In genomic region chr2:236619910-236620612, GRCh38 we compare ENCODE assay signal across 16 cellular contexts. TPM values are rescaled to one million over a fixed set of nuclear protein-coding genes. Genes with fewer than 3 reads are reported as not detected.
DNase-seq lines count a peak whose midpoint lies in the region; ATAC-seq and TF ChIP-seq lines count a peak whose summit lies in the region.
"Had no signal": no experiment of that assay in that cellular context is flagged by ENCODE, and none has a peak within 500 bp of the region (broad histone marks: within the 10 kb centered on the region; RNA-seq: fewer than 3 reads in every experiment).

No MANE protein-coding gene starts in this region.

- intact Hi-C loops in CD8-positive, alpha-beta T cell (cut with DNase I, micrococcal nuclease): no loop called here
- intact Hi-C loops in Calu3 (cut with micrococcal nuclease; ENCODE audit: unreplicated experiment): no loop called here

- peaks cover 11% of the 10 kb centered on the region for H3K4me1 ChIP-seq in CD8-positive, alpha-beta T cell (ENCODE audit: insufficient read depth, low read length)
- H3K4me1 ChIP-seq: A549, BE2C, Caco-2 had no signal

- H3K36me3 Mint-ChIP-seq in activated naive CD4-positive, alpha-beta T cell treated with anti-CD3 and anti-CD28 coated beads, Interleukin-2, amount 10 ng/mL, durations not matched to agents 7 days and 5 days: no peaks in the 10 kb centered on the region
- H3K36me3 Mint-ChIP-seq in CD8-positive, alpha-beta T cell: no peaks in the 10 kb centered on the region
- H3K36me3 Mint-ChIP-seq in T-cell (no peaks in the 10 kb centered on the region), Calu3 (ENCODE audit: insufficient read depth, unreplicated experiment) (no peaks in the 10 kb centered on the region)
- H3K36me3 Mint-ChIP-seq in naive thymus-derived CD8-positive, alpha-beta T cell: no peaks in the 10 kb centered on the region
- no peaks in the 10 kb centered on the region for H3K36me3 Mint-ChIP-seq in stimulated activated effector memory CD8-positive, alpha-beta T cell treated with anti-CD3 and anti-CD28 coated beads, Interleukin-12 subunit alpha, Interleukin-12 subunit beta, amount 100 ng/mL, for 72 hours
- H3K36me3 Mint-ChIP-seq: CD8-positive, alpha-beta memory T cell had no signal

- no peak overlapping the region for H3K4me3 ChIP-seq in CD8-positive, alpha-beta T cell (ENCODE audit: low read depth, low read length)
- H3K4me3 ChIP-seq: A549 had no signal

- H3K9me3 ChIP-seq in CD8-positive, alpha-beta T cell (ENCODE audit: low read length): no peaks in the 10 kb centered on the region
- H3K9me3 ChIP-seq: A549, BE2C, Caco-2 had no signal

- no peak for TF ChIP-seq CTCF in CD8-positive, alpha-beta T cell (IDR thresholded peaks at IDR 0.05)
- no peak for TF ChIP-seq CTCF in Calu3 (IDR thresholded peaks at IDR 0.05; ENCODE audit: unreplicated experiment)

- no peak for ATAC-seq in CD8-positive, alpha-beta T cell
- peak in 3 of 4 experiments; percentile 42 to 70 (median 65) for ATAC-seq in T-cell (replicated peaks in 1 of 4)
- ATAC-seq in naive thymus-derived CD8-positive, alpha-beta T cell: peak in 1 of 2 donors; percentile 53
- no peak for ATAC-seq in stimulated activated effector memory CD8-positive, alpha-beta T cell treated with anti-CD3 and anti-CD28 coated beads, Interleukin-12 subunit alpha, Interleukin-12 subunit beta, amount 100 ng/mL, for 72 hours
- ATAC-seq: A549, HepG2 had no signal

- POLR2A ChIA-PET in CD8-positive, alpha-beta T cell (lab: Charles Lee): no interaction called here
- POLR2A ChIA-PET in T-cell (lab: Charles Lee): no interaction called here
- POLR2A ChIA-PET in naive thymus-derived CD8-positive, alpha-beta T cell (lab: Charles Lee): no interaction called here

- peak; percentile 36 for DNase-seq in activated naive CD4-positive, alpha-beta T cell treated with anti-CD3 and anti-CD28 coated beads, Interleukin-2, amount 10 ng/mL, durations not matched to agents 7 days and 5 days
- no peak for DNase-seq in activated naive CD4-positive, alpha-beta T cell (lab: John Stamatoyannopoulos, UW)
- no peak for DNase-seq in CD8-positive, alpha-beta T cell
- DNase-seq in T-cell (no peak), Calu3 (no peak)
- no peak for DNase-seq in naive thymus-derived CD8-positive, alpha-beta T cell
- no peak for DNase-seq in stimulated activated effector memory CD8-positive, alpha-beta T cell treated with anti-CD3 and anti-CD28 coated beads, Interleukin-12 subunit alpha, Interleukin-12 subunit beta, amount 100 ng/mL, for 72 hours (ENCODE audit: low spot score in 2 of 2)
- DNase-seq: BE2C; Caco-2; CD8-positive, alpha-beta memory T cell; DMS53; HCEC 1CT; HFFc6 had no signal

- peaks cover 18% of the 10 kb centered on the region for H3K27me3 Mint-ChIP-seq in activated naive CD4-positive, alpha-beta T cell treated with anti-CD3 and anti-CD28 coated beads, Interleukin-2, amount 10 ng/mL, durations not matched to agents 7 days and 5 days
- peaks cover 2% of the 10 kb centered on the region for H3K27me3 Mint-ChIP-seq in CD8-positive, alpha-beta T cell (ENCODE audit: low read depth)
- H3K27me3 Mint-ChIP-seq in T-cell: peaks cover 3 to 9% of the 10 kb centered on the region in 2 donors
- peaks cover 0 to 8% (median 0%) of the 10 kb centered on the region in 5 donors for H3K27me3 Mint-ChIP-seq in naive thymus-derived CD8-positive, alpha-beta T cell
- peaks cover 98% of the 10 kb centered on the region for H3K27me3 Mint-ChIP-seq in Calu3 (ENCODE audit: unreplicated experiment)

- no peaks in the 10 kb centered on the region for H3K27me3 ChIP-seq in CD8-positive, alpha-beta T cell (ENCODE audit: insufficient read depth, low read length)

- CTCF ChIA-PET in activated naive CD4-positive, alpha-beta T cell treated with anti-CD3 and anti-CD28 coated beads, Interleukin-2, amount 10 ng/mL, durations not matched to agents 7 days and 5 days (lab: Charles Lee): interaction anchor here (1.3 to 2.3 kb wide), 3 partner anchors 12 to 107 kb away, joined by 3 to 7 read pairs (median 4); partner anchors contain the start of gene ACKR3
- CTCF ChIA-PET in CD8-positive, alpha-beta T cell (lab: Charles Lee): no interaction called here
- CTCF ChIA-PET in T-cell (lab: Charles Lee) (no interaction called here), Calu3 (lab: Charles Lee) (no interaction called here)

- peaks cover 32% of the 10 kb centered on the region for H3K4me1 Mint-ChIP-seq in activated naive CD4-positive, alpha-beta T cell treated with anti-CD3 and anti-CD28 coated beads, Interleukin-2, amount 10 ng/mL, durations not matched to agents 7 days and 5 days
- H3K4me1 Mint-ChIP-seq in CD8-positive, alpha-beta T cell (ENCODE audit: low read depth): peaks cover 27% of the 10 kb centered on the region
- H3K4me1 Mint-ChIP-seq in T-cell (peaks cover 7 to 32% (median 31%) of the 10 kb centered on the region in 3 donors), Calu3 (ENCODE audit: low read depth, unreplicated experiment) (no peaks in the 10 kb centered on the region)
- H3K4me1 Mint-ChIP-seq in naive thymus-derived CD8-positive, alpha-beta T cell: peaks cover 17 to 26% (median 19%) of the 10 kb centered on the region in 4 donors
- H3K4me1 Mint-ChIP-seq in stimulated activated effector memory CD8-positive, alpha-beta T cell treated with anti-CD3 and anti-CD28 coated beads, Interleukin-12 subunit alpha, Interleukin-12 subunit beta, amount 100 ng/mL, for 72 hours: peaks cover 7% of the 10 kb centered on the region

- H3K4me3 Mint-ChIP-seq in activated naive CD4-positive, alpha-beta T cell treated with anti-CD3 and anti-CD28 coated beads, Interleukin-2, amount 10 ng/mL, durations not matched to agents 7 days and 5 days: no peak overlapping the region
- H3K4me3 Mint-ChIP-seq in CD8-positive, alpha-beta T cell: no peak overlapping the region
- H3K4me3 Mint-ChIP-seq in T-cell (peak overlapping the region in 1 of 3 donors; percentile 57), Calu3 (ENCODE audit: low read depth, unreplicated experiment) (no peak overlapping the region)
- H3K4me3 Mint-ChIP-seq in naive thymus-derived CD8-positive, alpha-beta T cell: peak overlapping the region in 7 of 10 donors; percentile 1 to 69 (median 20)
- H3K4me3 Mint-ChIP-seq in stimulated activated effector memory CD8-positive, alpha-beta T cell treated with anti-CD3 and anti-CD28 coated beads, Interleukin-12 subunit alpha, Interleukin-12 subunit beta, amount 100 ng/mL, for 72 hours: no peak overlapping the region
- H3K4me3 Mint-ChIP-seq: CD8-positive, alpha-beta memory T cell; HFFc6 had no signal

- H3K9me3 Mint-ChIP-seq in activated naive CD4-positive, alpha-beta T cell treated with anti-CD3 and anti-CD28 coated beads, Interleukin-2, amount 10 ng/mL, durations not matched to agents 7 days and 5 days: no peaks in the 10 kb centered on the region
- H3K9me3 Mint-ChIP-seq in CD8-positive, alpha-beta T cell: no peaks in the 10 kb centered on the region
- H3K9me3 Mint-ChIP-seq in T-cell (no peaks in the 10 kb centered on the region), Calu3 (ENCODE audit: low read depth, unreplicated experiment) (no peaks in the 10 kb centered on the region)
- H3K9me3 Mint-ChIP-seq in naive thymus-derived CD8-positive, alpha-beta T cell: no peaks in the 10 kb centered on the region
- no peaks in the 10 kb centered on the region for H3K9me3 Mint-ChIP-seq in stimulated activated effector memory CD8-positive, alpha-beta T cell treated with anti-CD3 and anti-CD28 coated beads, Interleukin-12 subunit alpha, Interleukin-12 subunit beta, amount 100 ng/mL, for 72 hours
- H3K9me3 Mint-ChIP-seq: CD8-positive, alpha-beta memory T cell had no signal

- H3K27ac Mint-ChIP-seq in activated naive CD4-positive, alpha-beta T cell treated with anti-CD3 and anti-CD28 coated beads, Interleukin-2, amount 10 ng/mL, durations not matched to agents 7 days and 5 days: peak overlapping the region; percentile 86
- peak overlapping the region; percentile 15 for H3K27ac Mint-ChIP-seq in CD8-positive, alpha-beta T cell
- H3K27ac Mint-ChIP-seq in T-cell (peak overlapping the region in 1 of 2 donors; percentile 89), Calu3 (ENCODE audit: unreplicated experiment) (no peak overlapping the region)
- peak overlapping the region in 8 of 10 donors; percentile 64 to 97 (median 81) for H3K27ac Mint-ChIP-seq in naive thymus-derived CD8-positive, alpha-beta T cell
- no peak overlapping the region for H3K27ac Mint-ChIP-seq in stimulated activated effector memory CD8-positive, alpha-beta T cell treated with anti-CD3 and anti-CD28 coated beads, Interleukin-12 subunit alpha, Interleukin-12 subunit beta, amount 100 ng/mL, for 72 hours
- H3K27ac Mint-ChIP-seq: HFFc6 had no signal

- no TSS peak for BruUV-seq in Calu3 (replicated peaks; lab: Mats Ljungman, UMichigan)

- H3K36me3 ChIP-seq in CD8-positive, alpha-beta T cell (ENCODE audit: insufficient read depth, low read length): no peaks in the 10 kb centered on the region
- H3K36me3 ChIP-seq: BE2C had no signal

- H3K27ac ChIP-seq in CD8-positive, alpha-beta T cell (ENCODE audit: low read depth, low read length): no peak overlapping the region
- H3K27ac ChIP-seq: A549, C4-2B had no signal

RNA-seq across cellular contexts. Expression of gene ACKR3, which starts 50.4 kb away (rescaled TPM):
- total RNA-seq in CD8-positive, alpha-beta T cell: 1 to 10 TPM in 1 of 2 experiments, under 1 TPM in 1; 0.50 to 2.0 TPM
- total RNA-seq in T-cell (1 to 10 TPM; 3.3 to 6.9 (median 4.5) TPM), Calu3 (2022) (8.8 and 9.5 TPM in 2 replicates)
- total RNA-seq in naive thymus-derived CD8-positive, alpha-beta T cell: 1 to 10 TPM; 5.0 to 6.1 TPM
- polyA plus RNA-seq in naive thymus-derived CD8-positive, alpha-beta T cell: 1 to 10 TPM; 2.4 to 5.6 (median 4.2) TPM
- total RNA-seq: HepG2 had no signal
- polyA plus RNA-seq: HepG2 had no signal

Comparison
In these comparisons a context has a peak if more than half of its experiments do, and no peak if none do; other contexts are left out.
1. H3K27ac Mint-ChIP-seq: peak in activated naive CD4-positive, alpha-beta T cell treated with anti-CD3 and anti-CD28 coated beads, Interleukin-2, amount 10 ng/mL, durations not matched to agents 7 days and 5 days (single experiment), CD8-positive, alpha-beta T cell (single experiment) and naive thymus-derived CD8-positive, alpha-beta T cell (8 of 10); none in stimulated activated effector memory CD8-positive, alpha-beta T cell treated with anti-CD3 and anti-CD28 coated beads, Interleukin-12 subunit alpha, Interleukin-12 subunit beta, amount 100 ng/mL, for 72 hours (single experiment) and Calu3 (single experiment).
2. H3K4me3 Mint-ChIP-seq: peak in naive thymus-derived CD8-positive, alpha-beta T cell (7 of 10); none in activated naive CD4-positive, alpha-beta T cell treated with anti-CD3 and anti-CD28 coated beads, Interleukin-2, amount 10 ng/mL, durations not matched to agents 7 days and 5 days (single experiment), CD8-positive, alpha-beta T cell (single experiment), stimulated activated effector memory CD8-positive, alpha-beta T cell treated with anti-CD3 and anti-CD28 coated beads, Interleukin-12 subunit alpha, Interleukin-12 subunit beta, amount 100 ng/mL, for 72 hours (single experiment) and Calu3 (single experiment).
3. ATAC-seq: peak in T-cell (3 of 4); none in CD8-positive, alpha-beta T cell (single experiment) and stimulated activated effector memory CD8-positive, alpha-beta T cell treated with anti-CD3 and anti-CD28 coated beads, Interleukin-12 subunit alpha, Interleukin-12 subunit beta, amount 100 ng/mL, for 72 hours (single experiment).